ENCODE assay signal across 8 cellular contexts in the genomic region with DNA sequence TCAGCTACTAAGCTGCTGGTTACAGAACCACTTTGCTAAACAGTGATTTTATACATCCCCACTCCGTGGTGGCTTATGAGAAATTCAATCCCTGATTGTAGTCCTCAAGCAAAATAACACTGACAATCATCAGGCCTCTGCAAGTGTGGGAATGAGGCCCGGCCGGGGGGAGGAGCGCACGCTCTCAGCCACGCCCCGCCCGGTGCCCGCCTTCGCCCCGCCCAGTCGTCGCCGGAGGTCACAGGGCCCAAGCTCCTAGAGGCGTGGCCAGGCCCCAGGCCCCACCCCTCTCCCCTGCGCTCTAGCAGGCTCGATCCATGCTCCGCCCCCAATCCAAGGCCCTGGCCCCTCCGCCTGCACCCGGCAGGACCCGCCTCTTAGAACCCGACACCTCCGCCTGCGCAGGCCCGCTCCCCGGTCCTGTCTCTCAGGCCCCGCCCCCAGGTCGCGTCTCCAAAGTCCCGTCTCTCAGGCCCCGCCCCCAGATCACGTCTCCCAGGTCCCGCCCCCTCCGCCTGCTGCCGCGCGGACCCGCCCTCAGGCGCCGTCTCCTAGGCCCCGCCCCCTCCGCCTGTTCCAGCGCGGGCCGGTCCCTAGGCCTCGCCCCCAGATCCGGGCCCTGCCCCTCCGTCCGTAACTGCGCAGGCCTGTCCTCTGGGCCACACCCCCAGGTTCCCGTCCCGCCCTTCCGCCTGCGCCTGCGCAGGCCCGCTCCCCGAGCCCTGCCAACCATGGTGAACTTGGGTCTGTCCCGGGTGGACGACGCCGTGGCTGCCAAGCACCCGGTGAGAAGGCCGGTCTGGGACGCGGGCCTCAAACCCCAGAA. TPM values are rescaled to one million over a fixed set of nuclear protein-coding genes. Genes with fewer than 3 reads are reported as not detected.
DNase-seq lines count a peak whose midpoint lies in the region; ATAC-seq and TF ChIP-seq lines count a peak whose summit lies in the region.

A gene (plus strand): TSS at position 705 of the 826 bp plus-strand sequence. CDS start 27 bp downstream, at position 732.

- H4K20me1 ChIP-seq in DOHH2 (ENCODE audit: control insufficient read depth, insufficient read depth, low read depth, low read length): no peaks in the 10 kb centered on the region
- H4K20me1 ChIP-seq in fibroblast of lung (ENCODE audit: control insufficient read depth, extremely low read depth, insufficient read depth, low read length): no peaks in the 10 kb centered on the region

- H3K4me3 ChIP-seq in DOHH2 (ENCODE audit: low read length) (peak within 1 kb of the TSS; percentile 77), LNCaP clone FGC (ENCODE audit: low read depth, low read length) (peak within 1 kb of the TSS; percentile 78), fibroblast of lung (replicated peaks in 1 of 4; ENCODE audit: control extremely low read depth in 1 of 4, insufficient read depth in 1 of 4, low read depth in 3 of 4, low read length in 4 of 4) (peak within 1 kb of the TSS; percentile 80 to 91 (median 90))

- TF ChIP-seq CTCF in DOHH2 (IDR thresholded peaks at IDR 0.05; ENCODE audit: low read depth, low read length, poor library complexity, severe bottlenecking): no peak
- TF ChIP-seq CTCF in LNCaP clone FGC (IDR thresholded peaks at IDR 0.05; ENCODE audit: control insufficient read depth, extremely low read depth, insufficient read depth): no peak
- no peak for TF ChIP-seq CTCF in RWPE1 (conservative IDR thresholded peaks at IDR 0.05; ENCODE audit: low read depth)
- TF ChIP-seq CTCF in fibroblast of lung (conservative IDR thresholded peaks at IDR 0.05 in 1 of 2, IDR thresholded peaks at IDR 0.05 in 1 of 2; ENCODE audit: low read depth in 1 of 2, low read length in 2 of 2): no peak

- H3K27ac ChIP-seq in DOHH2 (ENCODE audit: low read depth, low read length) (peak within 1 kb of the TSS; percentile 37), RWPE1 (peak within 1 kb of the TSS; percentile 89), fibroblast of lung (ENCODE audit: insufficient read depth, low read length) (peak within 1 kb of the TSS; percentile 48)

- peak within 1 kb of the TSS; percentile 86 for H3K4me2 ChIP-seq in DOHH2 (ENCODE audit: low read length)
- peak within 1 kb of the TSS; percentile 90 for H3K4me2 ChIP-seq in fibroblast of lung (ENCODE audit: extremely low read depth, insufficient read depth, low read length)

- H3K79me2 ChIP-seq in DOHH2 (ENCODE audit: control insufficient read depth, low read length) (peaks cover 3% of the 10 kb centered on the region; the same call in 1 of the 2 replicates), fibroblast of lung (ENCODE audit: control insufficient read depth, insufficient read depth, low read length) (peaks cover 4% of the 10 kb centered on the region)

- peak within 1 kb of the TSS; percentile 48 for H3K27ac Mint-ChIP-seq in activated T-helper 17 cell treated with anti-CD3 and anti-CD28 coated beads, Interleukin-2, amount 50 U/mL, for 72 hours
- peak within 1 kb of the TSS; percentile 70 to 98 (median 96) for H3K27ac Mint-ChIP-seq in naive thymus-derived CD8-positive, alpha-beta T cell

- no peaks in the 10 kb centered on the region for H3K9me3 Mint-ChIP-seq in activated T-helper 17 cell treated with anti-CD3 and anti-CD28 coated beads, Interleukin-2, amount 50 U/mL, for 72 hours
- H3K9me3 Mint-ChIP-seq in naive thymus-derived CD8-positive, alpha-beta T cell: no peaks in the 10 kb centered on the region

- H3K27me3 Mint-ChIP-seq in activated T-helper 17 cell treated with anti-CD3 and anti-CD28 coated beads, Interleukin-2, amount 50 U/mL, for 72 hours: no peaks in the 10 kb centered on the region
- H3K27me3 Mint-ChIP-seq in naive thymus-derived CD8-positive, alpha-beta T cell: peaks cover 0 to 5% (median 0%) of the 10 kb centered on the region in 5 donors

- peaks cover 13% of the 10 kb centered on the region for H3K4me1 Mint-ChIP-seq in activated T-helper 17 cell treated with anti-CD3 and anti-CD28 coated beads, Interleukin-2, amount 50 U/mL, for 72 hours
- peaks cover 4 to 36% (median 31%) of the 10 kb centered on the region in 4 donors for H3K4me1 Mint-ChIP-seq in naive thymus-derived CD8-positive, alpha-beta T cell

- peak within 1 kb of the TSS; percentile 75 for H3K4me3 Mint-ChIP-seq in activated T-helper 17 cell treated with anti-CD3 and anti-CD28 coated beads, Interleukin-2, amount 50 U/mL, for 72 hours
- H3K4me3 Mint-ChIP-seq in naive thymus-derived CD8-positive, alpha-beta T cell: peak within 1 kb of the TSS; percentile 83 to 92 (median 86)

- peaks cover 5% of the 10 kb centered on the region for H3K36me3 Mint-ChIP-seq in activated T-helper 17 cell treated with anti-CD3 and anti-CD28 coated beads, Interleukin-2, amount 50 U/mL, for 72 hours (ENCODE audit: low read depth)
- peaks cover 0 to 9% (median 3%) of the 10 kb centered on the region in 3 donors for H3K36me3 Mint-ChIP-seq in naive thymus-derived CD8-positive, alpha-beta T cell

- POLR2A ChIA-PET in RWPE1 (lab: Yijun Ruan, JAX; ENCODE audit: low non-redundant PET): interaction anchor here (0.5 to 0.6 kb wide), 2 partner anchors 13 to 95 kb away, joined by 3 read pairs; no protein-coding TSS in a partner anchor
- POLR2A ChIA-PET in naive thymus-derived CD8-positive, alpha-beta T cell (lab: Charles Lee): interaction anchor here (0.5 to 4.9 kb wide), 13 partner anchors 9 to 450 kb away, joined by 3 to 44 read pairs (median 5); a partner anchor contains a TSS

- peak; percentile 91 for ATAC-seq in activated T-helper 17 cell treated with anti-CD3 and anti-CD28 coated beads, Interleukin-2, amount 50 U/mL, for 72 hours (replicated peaks)
- ATAC-seq in naive thymus-derived CD8-positive, alpha-beta T cell: peak; percentile 87

- no peaks in the 10 kb centered on the region for H3K9me2 ChIP-seq in DOHH2 (replicated peaks; ENCODE audit: control insufficient read depth, low read length)

- H3K9me3 ChIP-seq in DOHH2 (ENCODE audit: control insufficient read depth, insufficient read depth, low read length) (no peaks in the 10 kb centered on the region), fibroblast of lung (ENCODE audit: control insufficient read depth, insufficient read depth, low read depth, low read length) (no peaks in the 10 kb centered on the region)

- peaks cover 27% of the 10 kb centered on the region for H3K4me1 ChIP-seq in DOHH2 (ENCODE audit: control insufficient read depth, low read length)
- peaks cover 4% of the 10 kb centered on the region for H3K4me1 ChIP-seq in fibroblast of lung (ENCODE audit: control insufficient read depth, extremely low read depth, insufficient read depth, low read length)

- DNase-seq in GOT3 (lab: John Stamatoyannopoulos, UW): peak; percentile 97
- DNase-seq in LNCaP clone FGC (ENCODE audit: low read depth): peak; percentile 95
- DNase-seq in RWPE1 (ENCODE audit: low spot score): peak; percentile 100
- DNase-seq in fibroblast of lung (ENCODE audit: low read depth in 2 of 2): peak; percentile 97 to 99
- peak; percentile 97 to 100 (median 100) for DNase-seq in naive thymus-derived CD8-positive, alpha-beta T cell
- DNase-seq in stimulated activated naive CD4-positive, alpha-beta T cell (lab: John Stamatoyannopoulos, UW): peak; percentile 98 to 100 (median 100)

- H3K36me3 ChIP-seq in DOHH2 (ENCODE audit: control insufficient read depth, low read length) (peaks cover 9% of the 10 kb centered on the region; the same call in 1 of the 2 replicates), fibroblast of lung (ENCODE audit: control insufficient read depth, insufficient read depth, low read length) (peaks cover 2% of the 10 kb centered on the region)

- CTCF ChIA-PET in RWPE1 (lab: Yijun Ruan, JAX): interaction anchor here (0.5 to 2.4 kb wide), 5 partner anchors 9 to 156 kb away, joined by 3 to 16 read pairs (median 3); a partner anchor contains a TSS

- H3F3A ChIP-seq in DOHH2 (ENCODE audit: control insufficient read depth, insufficient read depth): no peaks in the 10 kb centered on the region

- peak within 1 kb of the TSS; percentile 71 for H3K9ac ChIP-seq in fibroblast of lung (ENCODE audit: insufficient read depth, low read length)

- H2AFZ ChIP-seq in fibroblast of lung (ENCODE audit: low read length): peak within 1 kb of the TSS; percentile 60

- H3K27me3 ChIP-seq in DOHH2 (ENCODE audit: control insufficient read depth, low read length): peaks cover 16% of the 10 kb centered on the region
- no peaks in the 10 kb centered on the region for H3K27me3 ChIP-seq in fibroblast of lung (ENCODE audit: control insufficient read depth, insufficient read depth, low read length)

RNA-seq across cellular contexts. Expression of the gene that starts here (rescaled TPM):
- total RNA-seq in activated T-helper 17 cell treated with anti-CD3 and anti-CD28 coated beads, Interleukin-2, amount 50 U/mL, for 72 hours: 10 to 100 TPM; 30.1 to 30.7 TPM
- 40.1 and 56.5 TPM in 2 replicates for total RNA-seq in fibroblast of lung
- 43.3 and 53.4 TPM in 2 replicates for polyA plus RNA-seq in fibroblast of lung
- polyA plus RNA-seq in fibroblast of lung (2012): 47.4 and 63.9 TPM in 2 replicates
- polyA minus RNA-seq in fibroblast of lung (ENCODE audit: low replicate concordance): 37.9 and 56.4 TPM in 2 replicates
- 10 to 100 TPM; 49.7 to 51.6 TPM for total RNA-seq in naive thymus-derived CD8-positive, alpha-beta T cell
- polyA plus RNA-seq in naive thymus-derived CD8-positive, alpha-beta T cell: 10 to 100 TPM; 34.2 to 40.5 (median 37.3) TPM

Comparison
In these comparisons a context has a peak if more than half of its experiments do, and no peak if none do; other contexts are left out.
1. Peak in every context shown above with its lines: DNase-seq, ATAC-seq, H3K4me3 ChIP-seq and H3K27ac ChIP-seq.
2. H3K27ac ChIP-seq: peak in every context shown above with its lines; median percentile 89 in RWPE1; 48 in fibroblast of lung; 37 in DOHH2.